8 cellular contexts compared by ENCODE assay signal in genomic region chr17:70168044-70168978, GRCh38. TPM values are rescaled to one million over a fixed set of nuclear protein-coding genes. Genes with fewer than 3 reads are reported as not detected.
A peak's percentile ranks its signal among the peaks of the same experiment; 100 is the strongest.
DNase-seq lines count a peak whose midpoint lies in the region; ATAC-seq lines count a peak whose summit lies in the region.

No MANE protein-coding gene starts in this region.

- ATAC-seq in HG02759 (IDR thresholded peaks at IDR 0.05; ENCODE audit: unreplicated experiment): peak; percentile 4

- H3K4me3 Mint-ChIP-seq in activated CD4-positive, alpha-beta T cell treated with anti-CD3 and anti-CD28 coated beads, Interleukin-2, amount 10 ng/mL, durations not matched to agents 24 days and 14 days: peak overlapping the region; percentile 71

- no peak overlapping the region for H3K27ac Mint-ChIP-seq in activated CD4-positive, alpha-beta T cell treated with anti-CD3 and anti-CD28 coated beads, Interleukin-2, amount 10 ng/mL, durations not matched to agents 24 days and 14 days

- intact Hi-C loops in activated CD4-positive, alpha-beta T cell treated with anti-CD3 and anti-CD28 coated beads, Interleukin-2, amount 10 ng/mL, durations not matched to agents 24 days and 14 days (cut with micrococcal nuclease): loop anchor here (2.0 kb wide), 3 partner anchors 32 to 600 kb away; no protein-coding TSS in a partner anchor

- peaks cover 60% of the 10 kb centered on the region for H3K27me3 Mint-ChIP-seq in activated CD4-positive, alpha-beta T cell treated with anti-CD3 and anti-CD28 coated beads, Interleukin-2, amount 10 ng/mL, durations not matched to agents 24 days and 14 days

- no peaks in the 10 kb centered on the region for H3K9me3 Mint-ChIP-seq in activated CD4-positive, alpha-beta T cell treated with anti-CD3 and anti-CD28 coated beads, Interleukin-2, amount 10 ng/mL, durations not matched to agents 24 days and 14 days

- peak; percentile 76 for DNase-seq in activated CD4-positive, alpha-beta T cell treated with anti-CD3 and anti-CD28 coated beads, Interleukin-2, amount 10 ng/mL, durations not matched to agents 24 days and 14 days
- no peak for DNase-seq in activated CD4-positive, alpha-beta T cell treated with anti-CD3 and anti-CD28 coated beads for 4 hours
- DNase-seq in NCI-H510A treated with DMSO at 0.1 percent for 48 hours (lab: John Stamatoyannopoulos, UW): peak; percentile 85
- DNase-seq in anterior cingulate cortex (lab: John Stamatoyannopoulos, UW): peak in 52 of 58 donors; percentile 13 to 83 (median 57)
- DNase-seq in hepatic stellate cell (ENCODE audit: low spot score): peak; percentile 43
- DNase-seq in pons (ENCODE audit: low spot score): peak; percentile 94
- no peak for DNase-seq in NK-92 treated with Interleukin-12 subunit alpha and Interleukin-12 subunit beta, amount 100 ng/mL, for 24 hours (lab: John Stamatoyannopoulos, UW)

- H3K36me3 Mint-ChIP-seq in activated CD4-positive, alpha-beta T cell treated with anti-CD3 and anti-CD28 coated beads, Interleukin-2, amount 10 ng/mL, durations not matched to agents 24 days and 14 days (ENCODE audit: low read depth): no peaks in the 10 kb centered on the region

- peaks cover 13% of the 10 kb centered on the region for H3K4me1 Mint-ChIP-seq in activated CD4-positive, alpha-beta T cell treated with anti-CD3 and anti-CD28 coated beads, Interleukin-2, amount 10 ng/mL, durations not matched to agents 24 days and 14 days

RNA-seq across cellular contexts. Expression of gene KCNJ2, which starts 1.0 kb away (rescaled TPM):
- total RNA-seq in activated CD4-positive, alpha-beta T cell treated with anti-CD3 and anti-CD28 coated beads, Interleukin-2, amount 10 ng/mL, durations not matched to agents 24 days and 14 days: not detected in 2 replicates

Comparison
In these comparisons a context has a peak if more than half of its experiments do, and no peak if none do; other contexts are left out.
1. DNase-seq: peak in activated CD4-positive, alpha-beta T cell treated with anti-CD3 and anti-CD28 coated beads, Interleukin-2, amount 10 ng/mL, durations not matched to agents 24 days and 14 days (single experiment), NCI-H510A treated with DMSO at 0.1 percent for 48 hours (single experiment), anterior cingulate cortex (52 of 58), hepatic stellate cell (single experiment) and pons (single experiment); none in activated CD4-positive, alpha-beta T cell treated with anti-CD3 and anti-CD28 coated beads for 4 hours (0 of 2) and NK-92 treated with Interleukin-12 subunit alpha and Interleukin-12 subunit beta, amount 100 ng/mL, for 24 hours (single experiment).